ENCODE assay signal across 9 cellular contexts in genomic region chr15:89874926-89875564, GRCh38. TPM values are rescaled to one million over a fixed set of nuclear protein-coding genes. Genes with fewer than 3 reads are reported as not detected.
DNase-seq lines count a peak whose midpoint lies in the region; ATAC-seq and TF ChIP-seq lines count a peak whose summit lies in the region.
"Had no signal": no experiment of that assay in that cellular context is flagged by ENCODE, and none has a peak within 500 bp of the region (broad histone marks: within the 10 kb centered on the region; RNA-seq: fewer than 3 reads in every experiment).

No MANE protein-coding gene starts in this region.

- DNase-seq in ELF-1 (ENCODE audit: low read depth, low spot score), result peak; percentile 83
- DNase-seq in HAP-1 (ENCODE audit: low spot score in 2 of 2), result peak; percentile 73 to 89
- DNase-seq in NCI-H1417 treated with DMSO at 0.1 percent for 48 hours (lab: John Stamatoyannopoulos, UW), result peak; percentile 8
- DNase-seq in T-helper 17 cell, result peak; percentile 59 to 73 (median 61)
- peak; percentile 91 for DNase-seq in adipocyte (ENCODE audit: low read depth)
- DNase-seq in left ventricle myocardium inferior, result peak; percentile 80
- peak; percentile 81 for DNase-seq in sigmoid colon

- H3K27ac ChIP-seq in left ventricle myocardium inferior (replicated peaks) (no peak overlapping the region), sigmoid colon (no peak overlapping the region)
- H3K27ac ChIP-seq: epithelial cell of prostate had no signal

- no peak for TF ChIP-seq EP300 in sigmoid colon (IDR thresholded peaks at IDR 0.05)

- no peak overlapping the region for H3K4me3 ChIP-seq in HAP-1
- no peak overlapping the region for H3K4me3 ChIP-seq in adipocyte (ENCODE audit: low read length)
- H3K4me3 ChIP-seq in left ventricle myocardium inferior, result no peak overlapping the region
- no peak overlapping the region for H3K4me3 ChIP-seq in sigmoid colon

- no peak overlapping the region for H3K4me3 Mint-ChIP-seq in T-helper 17 cell

- H3K36me3 ChIP-seq in HAP-1 (replicated peaks) (peaks cover 44% of the 10 kb centered on the region), adipocyte (ENCODE audit: control insufficient read depth, insufficient read depth, low read length, severe bottlenecking) (peaks cover 63% of the 10 kb centered on the region), left ventricle myocardium inferior (peaks cover 78% of the 10 kb centered on the region), sigmoid colon (peaks cover 0 to 70% (median 26%) of the 10 kb centered on the region in 4 donors)

- peaks cover 7% of the 10 kb centered on the region for H3K4me1 Mint-ChIP-seq in T-helper 17 cell

- peak overlapping the region; percentile 38 for H3K9ac ChIP-seq in adipocyte (ENCODE audit: low read length)

- in situ Hi-C loops in HAP-1 (cut with MboI; ENCODE audit: low sequenced_read_pairs), result loop anchor here (5.0 to 10.0 kb wide), 2 partner anchors 113 to 210 kb away; no protein-coding TSS in a partner anchor

- ATAC-seq in T-helper 17 cell (peak; percentile 100), GM18519 (IDR thresholded peaks at IDR 0.05; ENCODE audit: low FRiP score, unreplicated experiment) (no peak)

- no peaks in the 10 kb centered on the region for H3K27me3 ChIP-seq in HAP-1 (ENCODE audit: low read depth)
- no peaks in the 10 kb centered on the region for H3K27me3 ChIP-seq in adipocyte (replicated peaks; ENCODE audit: control insufficient read depth, insufficient read depth, low read length)
- no peaks in the 10 kb centered on the region for H3K27me3 ChIP-seq in left ventricle myocardium inferior (ENCODE audit: low read depth)
- no peaks in the 10 kb centered on the region for H3K27me3 ChIP-seq in sigmoid colon

- H3K27me3 Mint-ChIP-seq in T-helper 17 cell, result no peaks in the 10 kb centered on the region

- no peak for TF ChIP-seq POLR2A in sigmoid colon (IDR thresholded peaks at IDR 0.05)

- H3K9me3 ChIP-seq in HAP-1, result no peaks in the 10 kb centered on the region
- no peaks in the 10 kb centered on the region for H3K9me3 ChIP-seq in T-helper 17 cell (ENCODE audit: control insufficient read depth, low read length, poor library complexity, severe bottlenecking)
- no peaks in the 10 kb centered on the region for H3K9me3 ChIP-seq in adipocyte (ENCODE audit: control insufficient read depth, low read length)
- H3K9me3 ChIP-seq in left ventricle myocardium inferior (replicated peaks), result no peaks in the 10 kb centered on the region
- H3K9me3 ChIP-seq in sigmoid colon, result no peaks in the 10 kb centered on the region

- H3K36me3 Mint-ChIP-seq in T-helper 17 cell (ENCODE audit: low read depth), result peaks cover 6% of the 10 kb centered on the region

- peak; percentile 95 for TF ChIP-seq CTCF in left ventricle myocardium inferior (IDR thresholded peaks at IDR 0.05; ENCODE audit: borderline replicate concordance)
- TF ChIP-seq CTCF in sigmoid colon (IDR thresholded peaks at IDR 0.05), result peak; percentile 74 to 89 (median 86)

- intact Hi-C loops in left ventricle myocardium inferior (cut with micrococcal nuclease), result loop anchor here (5.0 kb wide), 1 partner anchor 113 kb away; no protein-coding TSS in a partner anchor
- intact Hi-C loops in sigmoid colon (cut with DNase I), result loop anchor here (1.0 to 2.0 kb wide), 2 partner anchors 114 to 135 kb away; no protein-coding TSS in a partner anchor

- WGBS in sigmoid colon, 2 donors, result 27 to 28% methylated on average over 10 of the region's 10 CpGs

- H3K4me1 ChIP-seq in HAP-1, result peaks cover 4% of the 10 kb centered on the region; the same call in 1 of the 2 replicates
- peaks cover 21% of the 10 kb centered on the region for H3K4me1 ChIP-seq in adipocyte (ENCODE audit: control insufficient read depth, insufficient read depth, low read length)
- peaks cover 9% of the 10 kb centered on the region for H3K4me1 ChIP-seq in left ventricle myocardium inferior
- H3K4me1 ChIP-seq in sigmoid colon, result no peaks in the 10 kb centered on the region

- H3K27ac Mint-ChIP-seq in T-helper 17 cell, result no peak overlapping the region

RNA-seq across cellular contexts. Expression of gene AP3S2, which starts 18.7 kb away (rescaled TPM):
- total RNA-seq in T-helper 17 cell (10 to 100 TPM; 28.0 to 29.1 TPM), left ventricle myocardium inferior (44.1 TPM), sigmoid colon (10 to 100 TPM; 24.1 to 37.8 (median 26.6) TPM)
- polyA plus RNA-seq in sigmoid colon, result 10 to 100 TPM; 33.5 to 88.5 (median 51.7) TPM

RNA-seq across cellular contexts. Expression of gene ARPIN, which starts 37.7 kb away (rescaled TPM):
- total RNA-seq in T-helper 17 cell (under 1 TPM in 1 of 2 donors, not detected in 1; 0.13 TPM), left ventricle myocardium inferior (11.4 TPM), sigmoid colon (10 to 100 TPM; 17.9 to 33.5 (median 22.9) TPM)
- polyA plus RNA-seq in sigmoid colon, result 10 to 100 TPM; 16.2 to 19.3 (median 16.4) TPM

Comparison
In these comparisons a context has a peak if more than half of its experiments do, and no peak if none do; other contexts are left out.
1. DNase-seq: peak in every context shown above with its lines; median percentile 91 in adipocyte; 83 in ELF-1; 81 in HAP-1; 81 in sigmoid colon; 80 in left ventricle myocardium inferior; 61 in T-helper 17 cell; 8 in NCI-H1417 treated with DMSO at 0.1 percent for 48 hours.
2. RNA of gene ARPIN, which starts 37.7 kb away (total RNA-seq): 17.9 to 33.5 TPM in sigmoid colon and 11.4 TPM in left ventricle myocardium inferior (single experiment); 0.13 TPM in T-helper 17 cell; every median in the first group is over 10 times any median in the second.